ENCODE assay signal across 12 cellular contexts in genomic region chr17:81681672-81682071, GRCh38. TPM values are rescaled to one million over a fixed set of nuclear protein-coding genes. Genes with fewer than 3 reads are reported as not detected.
DNase-seq lines count a peak whose midpoint lies in the region; ATAC-seq and TF ChIP-seq lines count a peak whose summit lies in the region.
"Had no signal": no experiment of that assay in that cellular context is flagged by ENCODE, and none has a peak within 500 bp of the region (broad histone marks: within the 10 kb centered on the region; RNA-seq: fewer than 3 reads in every experiment).

No MANE protein-coding gene starts in this region.

- no peak overlapping the region for H3K27ac ChIP-seq in CD4-positive, alpha-beta T cell (ENCODE audit: low read depth, low read length)

- no peak for DNase-seq in CD4-positive, alpha-beta T cell
- no peak for DNase-seq in activated CD4-positive, alpha-beta memory T cell treated with anti-CD3 and anti-CD28 coated beads for 36 hours
- DNase-seq in mesothelial cell of epicardium (ENCODE audit: low spot score in 2 of 2, unreplicated experiment in 2 of 2) (no peak), NCI-H128 (lab: John Stamatoyannopoulos, UW; ENCODE audit: unreplicated experiment) (no peak), mucosa of descending colon (no peak), NCI-H510A treated with DMSO at 0.1 percent for 48 hours (lab: John Stamatoyannopoulos, UW) (no peak), GM20000 (ENCODE audit: low spot score) (no peak)
- DNase-seq: islet precursor cell; NCI-H1048; OCI-M1; stimulated activated naive CD4-positive, alpha-beta T cell had no signal

- no peaks in the 10 kb centered on the region for H3K27me3 ChIP-seq in CD4-positive, alpha-beta T cell (ENCODE audit: control insufficient read depth, insufficient read depth, low read length)

- no peaks in the 10 kb centered on the region for H3K27me3 Mint-ChIP-seq in CD4-positive, alpha-beta T cell
- H3K27me3 Mint-ChIP-seq in activated CD4-positive, alpha-beta memory T cell treated with anti-CD3 and anti-CD28 coated beads for 36 hours, result peaks cover 2% of the 10 kb centered on the region
- H3K27me3 Mint-ChIP-seq in mesothelial cell of epicardium (ENCODE audit: low read depth), result no peaks in the 10 kb centered on the region

- no peak overlapping the region for H3K27ac Mint-ChIP-seq in CD4-positive, alpha-beta T cell
- no peak overlapping the region for H3K27ac Mint-ChIP-seq in activated CD4-positive, alpha-beta memory T cell treated with anti-CD3 and anti-CD28 coated beads for 36 hours
- no peak overlapping the region for H3K27ac Mint-ChIP-seq in mesothelial cell of epicardium

- H3K9me3 ChIP-seq in CD4-positive, alpha-beta T cell (ENCODE audit: control insufficient read depth, low read length), result no peaks in the 10 kb centered on the region
- no peaks in the 10 kb centered on the region for H3K9me3 ChIP-seq in mucosa of descending colon

- peaks cover 4% of the 10 kb centered on the region for H3K36me3 ChIP-seq in mucosa of descending colon (ENCODE audit: low read depth)

- peak; percentile 54 for TF ChIP-seq EP300 in Ishikawa (IDR thresholded peaks at IDR 0.05; ENCODE audit: borderline replicate concordance)

- CTCF ChIA-PET in CD4-positive, alpha-beta T cell (lab: Charles Lee), result no interaction called here
- CTCF ChIA-PET in activated CD4-positive, alpha-beta memory T cell treated with anti-CD3 and anti-CD28 coated beads for 36 hours (lab: Charles Lee), result no interaction called here

- H3K36me3 Mint-ChIP-seq in CD4-positive, alpha-beta T cell (ENCODE audit: low read depth), result peaks cover 30% of the 10 kb centered on the region
- peaks cover 15% of the 10 kb centered on the region for H3K36me3 Mint-ChIP-seq in activated CD4-positive, alpha-beta memory T cell treated with anti-CD3 and anti-CD28 coated beads for 36 hours
- peaks cover 4% of the 10 kb centered on the region for H3K36me3 Mint-ChIP-seq in mesothelial cell of epicardium

- H3K4me3 Mint-ChIP-seq in CD4-positive, alpha-beta T cell, result peak overlapping the region; percentile 20
- peak overlapping the region; percentile 16 for H3K4me3 Mint-ChIP-seq in activated CD4-positive, alpha-beta memory T cell treated with anti-CD3 and anti-CD28 coated beads for 36 hours
- peak overlapping the region; percentile 95 for H3K4me3 Mint-ChIP-seq in mesothelial cell of epicardium

- POLR2A ChIA-PET in CD4-positive, alpha-beta T cell (lab: Charles Lee), result interaction anchor here (2.5 kb wide), 1 partner anchor 16 kb away, joined by 25 read pairs; the partner anchor contains the start of genes CCDC137 and OXLD1
- POLR2A ChIA-PET in activated CD4-positive, alpha-beta memory T cell treated with anti-CD3 and anti-CD28 coated beads for 36 hours (lab: Charles Lee), result interaction anchor here (4.4 kb wide), 1 partner anchor 22 kb away, joined by 54 read pairs; the partner anchor contains the start of gene MRPL12

- intact Hi-C loops in CD4-positive, alpha-beta T cell (cut with DNase I, micrococcal nuclease), result loop anchor here (5.0 kb wide), 2 partner anchors 176 to 181 kb away; partner anchors contain the start of gene P4HB (in 1 of the 2)
- intact Hi-C loops in activated CD4-positive, alpha-beta memory T cell treated with anti-CD3 and anti-CD28 coated beads for 36 hours (cut with micrococcal nuclease), result no loop called here
- intact Hi-C loops in mucosa of descending colon (cut with DNase I, micrococcal nuclease), result no loop called here

- no peak for TF ChIP-seq RAD21 in Ishikawa (IDR thresholded peaks at IDR 0.05; ENCODE audit: low read depth)

- H3K4me1 Mint-ChIP-seq in CD4-positive, alpha-beta T cell (ENCODE audit: low read depth), result peaks cover 20% of the 10 kb centered on the region
- peaks cover 30% of the 10 kb centered on the region for H3K4me1 Mint-ChIP-seq in activated CD4-positive, alpha-beta memory T cell treated with anti-CD3 and anti-CD28 coated beads for 36 hours (ENCODE audit: low read depth)
- H3K4me1 Mint-ChIP-seq in mesothelial cell of epicardium, result peaks cover 23% of the 10 kb centered on the region

- TF ChIP-seq CTCF in CD4-positive, alpha-beta T cell (IDR thresholded peaks at IDR 0.05), result no peak
- TF ChIP-seq CTCF in mesothelial cell of epicardium (IDR thresholded peaks at IDR 0.05; ENCODE audit: unreplicated experiment) (no peak), mucosa of descending colon (IDR thresholded peaks at IDR 0.05) (no peak), GM20000 (IDR thresholded peaks at IDR 0.05; ENCODE audit: extremely low read depth, missing control alignments) (no peak)

- H3K9me3 Mint-ChIP-seq in CD4-positive, alpha-beta T cell, result no peaks in the 10 kb centered on the region
- H3K9me3 Mint-ChIP-seq in activated CD4-positive, alpha-beta memory T cell treated with anti-CD3 and anti-CD28 coated beads for 36 hours, result no peaks in the 10 kb centered on the region
- no peaks in the 10 kb centered on the region for H3K9me3 Mint-ChIP-seq in mesothelial cell of epicardium

- ATAC-seq in CD4-positive, alpha-beta T cell (ENCODE audit: poor library complexity), result no peak
- no peak for ATAC-seq in mucosa of descending colon

- H3K4me1 ChIP-seq in mucosa of descending colon (ENCODE audit: low read depth), result peaks cover 18% of the 10 kb centered on the region

- H3K4me3 ChIP-seq in mucosa of descending colon, result no peak overlapping the region

TF ChIP-seq in Ishikawa, 13 proteins besides CTCF, POLR2A, EP300 and RAD21:
- TF ChIP-seq ZBTB7A (IDR thresholded peaks at IDR 0.05; ENCODE audit: low read depth) (no peak), TAF1 (IDR thresholded peaks at IDR 0.05; ENCODE audit: low read depth) (no peak), NFIC (IDR thresholded peaks at IDR 0.05) (peak; percentile 97), TCF12 (IDR thresholded peaks at IDR 0.05; ENCODE audit: low read depth) (peak; percentile 91), EGR1 (IDR thresholded peaks at IDR 0.05) (no peak), REST (IDR thresholded peaks at IDR 0.05; ENCODE audit: low read depth) (no peak), CREB1 (IDR thresholded peaks at IDR 0.05; ENCODE audit: low read depth) (no peak)

RNA-seq across cellular contexts. Expression of gene ARL16, which starts 1.9 kb away (rescaled TPM):
- 10 to 100 TPM; 35.7 to 38.5 TPM for total RNA-seq in CD4-positive, alpha-beta T cell
- 10 to 100 TPM; 15.1 to 17.1 TPM for total RNA-seq in activated CD4-positive, alpha-beta memory T cell treated with anti-CD3 and anti-CD28 coated beads for 36 hours
- total RNA-seq in mesothelial cell of epicardium, result 42.8 to 44.7 TPM (median 44.5 TPM) in 3 replicates
- 10 to 100 TPM; 14.0 to 27.6 (median 26.1) TPM for total RNA-seq in mucosa of descending colon

RNA-seq across cellular contexts. Expression of gene HGS, which starts 2.1 kb away (rescaled TPM):
- total RNA-seq in CD4-positive, alpha-beta T cell, result 100 to 1,000 TPM; 118 to 127 TPM
- 100 to 1,000 TPM in 1 of 2 experiments, 10 to 100 TPM in 1; 96.9 to 111 TPM for total RNA-seq in activated CD4-positive, alpha-beta memory T cell treated with anti-CD3 and anti-CD28 coated beads for 36 hours
- 114 to 122 TPM (median 119 TPM) in 3 replicates for total RNA-seq in mesothelial cell of epicardium
- 100 to 1,000 TPM in 2 of 3 donors, 10 to 100 TPM in 1; 91.4 to 126 (median 102) TPM for total RNA-seq in mucosa of descending colon

RNA-seq across cellular contexts. Expression of gene CCDC137, which starts 15.1 kb away (rescaled TPM):
- total RNA-seq in CD4-positive, alpha-beta T cell, result 10 to 100 TPM; 20.8 to 21.7 TPM
- 10 to 100 TPM; 34.0 to 36.8 TPM for total RNA-seq in activated CD4-positive, alpha-beta memory T cell treated with anti-CD3 and anti-CD28 coated beads for 36 hours
- total RNA-seq in mesothelial cell of epicardium (16.3 to 19.6 TPM (median 17.5 TPM) in 3 replicates), mucosa of descending colon (10 to 100 TPM; 15.5 to 19.6 (median 15.6) TPM)

RNA-seq across cellular contexts. Expression of gene OXLD1, which starts 15.3 kb away (rescaled TPM):
- total RNA-seq in CD4-positive, alpha-beta T cell, result 10 to 100 TPM; 24.6 to 25.3 TPM
- 10 to 100 TPM; 49.6 to 57.7 TPM for total RNA-seq in activated CD4-positive, alpha-beta memory T cell treated with anti-CD3 and anti-CD28 coated beads for 36 hours
- total RNA-seq in mesothelial cell of epicardium (23.9 to 26.5 TPM (median 25.7 TPM) in 3 replicates), mucosa of descending colon (10 to 100 TPM; 26.3 to 27.5 (median 26.8) TPM)

RNA-seq across cellular contexts. Expression of gene MRPL12, which starts 21.5 kb away (rescaled TPM):
- total RNA-seq in CD4-positive, alpha-beta T cell, result 10 to 100 TPM; 26.2 to 26.5 TPM
- total RNA-seq in activated CD4-positive, alpha-beta memory T cell treated with anti-CD3 and anti-CD28 coated beads for 36 hours, result 100 to 1,000 TPM; 112 to 118 TPM
- 53.9 to 56.7 TPM (median 54.1 TPM) in 3 replicates for total RNA-seq in mesothelial cell of epicardium
- 100 to 1,000 TPM in 2 of 3 donors, 10 to 100 TPM in 1; 69.0 to 109 (median 108) TPM for total RNA-seq in mucosa of descending colon

Comparison
In these comparisons a context has a peak if more than half of its experiments do, and no peak if none do; other contexts are left out.
1. H3K4me3 Mint-ChIP-seq: peak in every context shown above with its lines; median percentile 95 in mesothelial cell of epicardium; 20 in CD4-positive, alpha-beta T cell; 16 in activated CD4-positive, alpha-beta memory T cell treated with anti-CD3 and anti-CD28 coated beads for 36 hours.
2. intact Hi-C loops: an anchor here in CD4-positive, alpha-beta T cell (5.0 kb wide); none called in activated CD4-positive, alpha-beta memory T cell treated with anti-CD3 and anti-CD28 coated beads for 36 hours and mucosa of descending colon.